In genomic region chr3:183180765-183181295, GRCh38 we compare ENCODE assay signal across 1 cellular context.
TF ChIP-seq lines count a peak whose summit lies in the region.

No MANE protein-coding gene starts in this region.

TF ChIP-seq in HepG2, 621 proteins besides CTCF, POLR2A, EP300 and RAD21:
- TF ChIP-seq ATF7-NPFF (CRISPR knock-in tag; IDR thresholded peaks at IDR 0.05; ENCODE audit: low read depth) (no peak), CHD4 (IDR thresholded peaks at IDR 0.05; ENCODE audit: borderline replicate concordance, low read length) (no peak), ZNF142 (CRISPR knock-in tag; IDR thresholded peaks at IDR 0.05) (no peak), REPIN1 (CRISPR knock-in tag; IDR thresholded peaks at IDR 0.05; ENCODE audit: borderline replicate concordance, low read depth) (no peak), ZNF639 (CRISPR knock-in tag; conservative IDR thresholded peaks at IDR 0.05) (no peak), KLF12 (CRISPR knock-in tag; IDR thresholded peaks at IDR 0.05; ENCODE audit: borderline replicate concordance) (no peak), PBX2 (CRISPR knock-in tag; IDR thresholded peaks at IDR 0.05) (no peak), SRSF9 (IDR thresholded peaks at IDR 0.05; ENCODE audit: borderline replicate concordance, insufficient read depth, low read depth, low read length, poor library complexity, severe bottlenecking) (no peak), TBP (CRISPR knock-in tag; IDR thresholded peaks at IDR 0.05) (no peak), NFATC3 (CRISPR knock-in tag; IDR thresholded peaks at IDR 0.05) (no peak), XRCC5 (optimal IDR thresholded peaks at IDR 0.05; ENCODE audit: low read length) (no peak), ZBTB42 (CRISPR knock-in tag; IDR thresholded peaks at IDR 0.05) (no peak), HDAC2 (CRISPR knock-in tag; IDR thresholded peaks at IDR 0.05) (no peak), SP4 (CRISPR knock-in tag; IDR thresholded peaks at IDR 0.05) (no peak), RNF219 (CRISPR knock-in tag; IDR thresholded peaks at IDR 0.05) (no peak), ZNF138 (CRISPR knock-in tag; IDR thresholded peaks at IDR 0.05; ENCODE audit: low read depth) (no peak), ZBTB34 (CRISPR knock-in tag; IDR thresholded peaks at IDR 0.05) (no peak)
TF ChIP-seq in HepG2: peak in this region for 0.
